20 cellular contexts compared by ENCODE assay signal in the genomic region with DNA sequence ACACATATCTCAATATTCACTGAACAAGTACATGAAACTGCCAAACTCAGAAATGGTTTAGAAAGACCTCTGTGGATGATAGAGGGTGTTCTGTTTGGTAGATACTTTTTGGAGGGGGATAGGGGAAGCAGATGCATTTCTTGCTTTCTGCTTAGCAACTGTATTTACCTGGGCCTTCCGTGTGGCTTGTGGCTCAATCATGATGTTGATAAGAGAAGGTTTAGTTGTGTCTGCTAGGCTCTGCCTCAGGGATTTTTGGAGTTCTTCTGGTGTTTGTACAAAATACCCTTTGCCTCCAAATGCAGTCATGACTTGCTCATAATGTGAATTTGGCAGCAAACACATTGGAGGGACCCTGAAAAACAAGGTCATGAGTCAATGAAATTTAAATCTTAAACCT. TPM values are rescaled to one million over a fixed set of nuclear protein-coding genes. Genes with fewer than 3 reads are reported as not detected.
DNase-seq lines count a peak whose midpoint lies in the region; ATAC-seq and TF ChIP-seq lines count a peak whose summit lies in the region.
"Had no signal": no experiment of that assay in that cellular context is flagged by ENCODE, and none has a peak within 500 bp of the region (broad histone marks: within the 10 kb centered on the region; RNA-seq: fewer than 3 reads in every experiment).

No MANE protein-coding gene starts in this region.

- H3K4me1 Mint-ChIP-seq in activated T-cell treated with anti-CD3 and anti-CD28 coated beads, Interleukin-2, amount 50 U/mL, for 24 hours (ENCODE audit: low read depth) = peaks cover 1% of the 10 kb centered on the region
- H3K4me1 Mint-ChIP-seq: CD14-positive monocyte had no signal

- H3K9me3 ChIP-seq in adipocyte (ENCODE audit: control insufficient read depth, low read length) (no peaks in the 10 kb centered on the region), right lobe of liver (no peaks in the 10 kb centered on the region), subcutaneous abdominal adipose tissue (ENCODE audit: control insufficient read depth in 5 of 5, low read length in 5 of 5) (no peaks in the 10 kb centered on the region), tibial artery (no peaks in the 10 kb centered on the region), vagina (no peaks in the 10 kb centered on the region)
- H3K9me3 ChIP-seq: Peyer's patch had no signal

- H3K36me3 ChIP-seq in adipocyte (ENCODE audit: control insufficient read depth, insufficient read depth, low read length, severe bottlenecking) = peaks cover 70% of the 10 kb centered on the region
- H3K36me3 ChIP-seq in right lobe of liver = peaks cover 0 to 60% (median 17%) of the 10 kb centered on the region in 4 donors
- H3K36me3 ChIP-seq in subcutaneous abdominal adipose tissue (ENCODE audit: control insufficient read depth in 5 of 5, insufficient read depth in 5 of 5, low read length in 5 of 5) = peaks cover 43 to 77% (median 59%) of the 10 kb centered on the region in 5 donors
- H3K36me3 ChIP-seq in tibial artery = peaks cover 63 to 94% (median 66%) of the 10 kb centered on the region in 3 donors
- peaks cover 0 to 60% of the 10 kb centered on the region in 2 donors for H3K36me3 ChIP-seq in vagina

- TF ChIP-seq CTCF in right lobe of liver (IDR thresholded peaks at IDR 0.05) (no peak), tibial artery (IDR thresholded peaks at IDR 0.05) (no peak), GM10248 (IDR thresholded peaks at IDR 0.05; ENCODE audit: control extremely low read depth, extremely low read depth, low read depth, missing control alignments) (no peak), vagina (IDR thresholded peaks at IDR 0.05) (no peak)

- no peak overlapping the region for H3K4me3 Mint-ChIP-seq in activated T-cell treated with anti-CD3 and anti-CD28 coated beads, Interleukin-2, amount 50 U/mL, for 24 hours
- H3K4me3 Mint-ChIP-seq: CD14-positive monocyte had no signal

- no peak for TF ChIP-seq POLR2A in right lobe of liver (IDR thresholded peaks at IDR 0.05)
- no peak for TF ChIP-seq POLR2A in vagina (IDR thresholded peaks at IDR 0.05)

- H3K27ac ChIP-seq in right lobe of liver (peak overlapping the region; percentile 33 to 55 (median 35)), subcutaneous abdominal adipose tissue (ENCODE audit: low read depth, low read length) (peak overlapping the region; percentile 89), tibial artery (no peak overlapping the region), vagina (no peak overlapping the region)

- peak; percentile 49 to 56 (median 54) for ATAC-seq in right lobe of liver
- ATAC-seq: HCT116 had no signal

- H3K4me3 ChIP-seq in adipocyte (ENCODE audit: low read length) (peak overlapping the region; percentile 5), right lobe of liver (no peak overlapping the region), subcutaneous abdominal adipose tissue (ENCODE audit: low read depth in 1 of 5, low read length in 5 of 5) (no peak overlapping the region), tibial artery (no peak overlapping the region), vagina (no peak overlapping the region)
- H3K4me3 ChIP-seq: Peyer's patch had no signal

- peaks cover 80% of the 10 kb centered on the region for H3K36me3 Mint-ChIP-seq in activated T-cell treated with anti-CD3 and anti-CD28 coated beads, Interleukin-2, amount 50 U/mL, for 24 hours (ENCODE audit: low read depth)

- DNase-seq in activated T-cell treated with anti-CD3 and anti-CD28 coated beads, Interleukin-2, amount 50 U/mL, for 24 hours = no peak
- DNase-seq in activated T-cell treated with anti-CD3 and anti-CD28 coated beads for 4 hours = no peak
- no peak for DNase-seq in adipocyte (ENCODE audit: low read depth)
- no peak for DNase-seq in right lobe of liver
- DNase-seq in tibial artery = no peak
- DNase-seq in GM10248 (ENCODE audit: extremely low spot score) = no peak
- DNase-seq in vagina (ENCODE audit: extremely low spot score in 2 of 2) = no peak
- DNase-seq: 8988T, DMS153, GDM1, GOT3, KBM-7, NCI-H1105 treated with DMSO at 0.1 percent for 48 hours, NCI-H1694, NCI-H2081 treated with DMSO at 0.1 percent for 48 hours, Peyer's patch had no signal

- CTCF ChIA-PET in GM10248 (lab: Yijun Ruan, JAX) = no interaction called here

- no peaks in the 10 kb centered on the region for H3K27me3 Mint-ChIP-seq in activated T-cell treated with anti-CD3 and anti-CD28 coated beads, Interleukin-2, amount 50 U/mL, for 24 hours

- POLR2A ChIA-PET in GM10248 (lab: Yijun Ruan, JAX) = no interaction called here

- intact Hi-C loops in right lobe of liver (cut with DNase I) = no loop called here
- intact Hi-C loops in tibial artery (cut with DNase I; ENCODE audit: low total_unique reads) = loop anchor here (5.0 to 10.0 kb wide), 2 partner anchors 126 to 318 kb away; no protein-coding TSS in a partner anchor
- intact Hi-C loops in vagina (cut with DNase I) = no loop called here

- H3K9me3 Mint-ChIP-seq in activated T-cell treated with anti-CD3 and anti-CD28 coated beads, Interleukin-2, amount 50 U/mL, for 24 hours = no peaks in the 10 kb centered on the region
- H3K9me3 Mint-ChIP-seq: CD14-positive monocyte had no signal

- H3K9ac ChIP-seq in adipocyte (ENCODE audit: low read length) (peak overlapping the region; percentile 58), subcutaneous abdominal adipose tissue (ENCODE audit: low read length in 5 of 5) (peak overlapping the region in 1 of 5 donors; percentile 54)

- peaks cover 33% of the 10 kb centered on the region for H3K4me1 ChIP-seq in adipocyte (ENCODE audit: control insufficient read depth, insufficient read depth, low read length)
- peaks cover 0 to 25% (median 9%) of the 10 kb centered on the region in 4 donors for H3K4me1 ChIP-seq in right lobe of liver
- H3K4me1 ChIP-seq in subcutaneous abdominal adipose tissue (ENCODE audit: control insufficient read depth in 5 of 5, insufficient read depth in 5 of 5, low read length in 5 of 5) = peaks cover 0 to 29% (median 11%) of the 10 kb centered on the region in 5 donors
- H3K4me1 ChIP-seq in tibial artery = no peaks in the 10 kb centered on the region
- no peaks in the 10 kb centered on the region for H3K4me1 ChIP-seq in vagina

- WGBS in right lobe of liver (ENCODE audit: insufficient coverage, low coverage, low lambda C conversion rate, missing lambda C conversion rate) = 63% methylated on average over 1 of the region's 1 CpG

- H3K27ac Mint-ChIP-seq in activated T-cell treated with anti-CD3 and anti-CD28 coated beads, Interleukin-2, amount 50 U/mL, for 24 hours = peak overlapping the region; percentile 10

- no peaks in the 10 kb centered on the region for H3K27me3 ChIP-seq in adipocyte (replicated peaks; ENCODE audit: control insufficient read depth, insufficient read depth, low read length)
- no peaks in the 10 kb centered on the region for H3K27me3 ChIP-seq in right lobe of liver
- no peaks in the 10 kb centered on the region for H3K27me3 ChIP-seq in subcutaneous abdominal adipose tissue (ENCODE audit: control insufficient read depth in 5 of 5, insufficient read depth in 4 of 5, low read length in 5 of 5)
- H3K27me3 ChIP-seq in tibial artery = no peaks in the 10 kb centered on the region
- H3K27me3 ChIP-seq in vagina = no peaks in the 10 kb centered on the region
- H3K27me3 ChIP-seq: Peyer's patch had no signal

RNA-seq across cellular contexts. Expression of a gene that starts 38.2 kb away (rescaled TPM):
- 10 to 100 TPM; 28.9 to 37.4 (median 32.9) TPM for total RNA-seq in right lobe of liver
- total RNA-seq in vagina = 8.1 TPM

RNA-seq across cellular contexts. Expression of a gene that starts 38.4 kb away (rescaled TPM):
- total RNA-seq in right lobe of liver (10 to 100 TPM; 47.5 to 70.3 (median 54.5) TPM), vagina (10.6 TPM)

RNA-seq across cellular contexts. Expression of a gene that starts 41.7 kb away (rescaled TPM):
- total RNA-seq in right lobe of liver = 1 to 10 TPM in 2 of 6 experiments, under 1 TPM in 4; 0.25 to 1.2 (median 0.83) TPM
- 12.8 TPM for total RNA-seq in vagina
- total RNA-seq: NCI-H460 had no signal

Comparison
In these comparisons a context has a peak if more than half of its experiments do, and no peak if none do; other contexts are left out.
1. H3K27ac ChIP-seq: peak in right lobe of liver (3 of 3) and subcutaneous abdominal adipose tissue (single experiment); none in tibial artery (0 of 2) and vagina (single experiment).